In genomic region chr16:69301861-69302260, GRCh38 we compare ENCODE assay signal across 15 cellular contexts. TPM values are rescaled to one million over a fixed set of nuclear protein-coding genes. Genes with fewer than 3 reads are reported as not detected.
A peak's percentile ranks its signal among the peaks of the same experiment; 100 is the strongest.
DNase-seq lines count a peak whose midpoint lies in the region; ATAC-seq, FAIRE-seq and TF ChIP-seq lines count a peak whose summit lies in the region.
"Had no signal": no experiment of that assay in that cellular context is flagged by ENCODE, and none has a peak within 500 bp of the region (broad histone marks: within the 10 kb centered on the region; RNA-seq: fewer than 3 reads in every experiment).

No MANE protein-coding gene starts in this region.

- intact Hi-C loops in Caco-2 (cut with micrococcal nuclease; ENCODE audit: unreplicated experiment), result no loop called here
- intact Hi-C loops in endothelial cell of umbilical vein (cut with micrococcal nuclease), result no loop called here
- intact Hi-C loops in thyroid gland (cut with DNase I), result no loop called here
- intact Hi-C loops in psoas muscle (cut with DNase I), result no loop called here

- no peak overlapping the region for H3K4me2 ChIP-seq in endothelial cell of umbilical vein (ENCODE audit: insufficient read depth, low read length)
- H3K4me2 ChIP-seq: A549 had no signal

- CTCF ChIA-PET in Caco-2 (lab: Charles Lee) (no interaction called here), endothelial cell of umbilical vein (lab: Charles Lee) (interaction anchor here (0.7 to 5.8 kb wide), 3 partner anchors 9 to 151 kb away, joined by 3 to 30 read pairs (median 3); no protein-coding TSS in a partner anchor)

- H3K27me3 Mint-ChIP-seq in Caco-2 (ENCODE audit: insufficient read depth, unreplicated experiment), result no peaks in the 10 kb centered on the region

- no peaks in the 10 kb centered on the region for H3K9me3 ChIP-seq in Caco-2
- no peaks in the 10 kb centered on the region for H3K9me3 ChIP-seq in endothelial cell of umbilical vein (replicated peaks; ENCODE audit: control insufficient read depth, insufficient read depth, low read length)
- H3K9me3 ChIP-seq in thyroid gland, result no peaks in the 10 kb centered on the region
- no peaks in the 10 kb centered on the region for H3K9me3 ChIP-seq in psoas muscle
- H3K9me3 ChIP-seq: A549, HAP-1 had no signal

- H3K4me1 ChIP-seq in Caco-2 (no peaks in the 10 kb centered on the region), endothelial cell of umbilical vein (ENCODE audit: control insufficient read depth, extremely low read depth, insufficient read depth, low read length) (peaks cover 21% of the 10 kb centered on the region), thyroid gland (peaks cover 70 to 78% of the 10 kb centered on the region in 2 donors), psoas muscle (no peaks in the 10 kb centered on the region)
- H3K4me1 ChIP-seq: A549 had no signal

- TF ChIP-seq CTCF in Caco-2 (IDR thresholded peaks at IDR 0.05; ENCODE audit: insufficient read depth in 1 of 2, low read depth in 1 of 2, low read length in 1 of 2, severe bottlenecking in 1 of 2, unreplicated experiment in 1 of 2) (no peak), endothelial cell of umbilical vein (IDR thresholded peaks at IDR 0.05; ENCODE audit: extremely low read depth in 1 of 2, insufficient read depth in 1 of 2, low read depth in 1 of 2, low read length in 2 of 2) (no peak), thyroid gland (IDR thresholded peaks at IDR 0.05) (peak in 1 of 6 experiments; percentile 10), psoas muscle (IDR thresholded peaks at IDR 0.05) (no peak)

- peaks cover 78% of the 10 kb centered on the region for H3K36me3 Mint-ChIP-seq in Caco-2 (ENCODE audit: insufficient read depth, unreplicated experiment)

- TF ChIP-seq POLR2A in endothelial cell of umbilical vein (IDR thresholded peaks at IDR 0.05; ENCODE audit: low read depth, low read length), result no peak
- TF ChIP-seq POLR2A in thyroid gland (IDR thresholded peaks at IDR 0.05), result no peak

- no peak overlapping the region for H3K27ac Mint-ChIP-seq in Caco-2 (ENCODE audit: unreplicated experiment)
- H3K27ac Mint-ChIP-seq: CD8-positive, alpha-beta T cell had no signal

- H3K9ac ChIP-seq in endothelial cell of umbilical vein (replicated peaks; ENCODE audit: extremely low read depth, insufficient read depth, low read length), result no peak overlapping the region

- FAIRE-seq in HTR-8/SVneo (lab: Jason Lieb, UNC) (peak; percentile 60), endothelial cell of umbilical vein (lab: Jason Lieb, UNC) (no peak)
- FAIRE-seq: A549, H1, HepG2 had no signal

- H3K9me1 ChIP-seq in endothelial cell of umbilical vein (replicated peaks; ENCODE audit: control insufficient read depth, extremely low read depth, insufficient read depth, low read length), result no peaks in the 10 kb centered on the region

- dilution Hi-C loops in endothelial cell of umbilical vein (cut with MboI; ENCODE audit: extremely low pct_ligation_motif_present, low sequenced_read_pairs), result no loop called here

- WGBS in thyroid gland, 2 donors, result 26 to 45% methylated on average over 4 of the region's 4 CpGs
- WGBS in psoas muscle, 3 donors, result 87 to 89% (median 88%) methylated on average over 4 of the region's 4 CpGs

- no peak overlapping the region for H2AFZ ChIP-seq in endothelial cell of umbilical vein (ENCODE audit: low read depth, low read length)

- no peak for ATAC-seq in psoas muscle
- ATAC-seq: A549; CD8-positive, alpha-beta T cell; HepG2 had no signal

- H3K27me3 ChIP-seq in Caco-2 (replicated peaks; ENCODE audit: control insufficient read depth, insufficient read depth, low read length) (no peaks in the 10 kb centered on the region), endothelial cell of umbilical vein (ENCODE audit: control insufficient read depth in 2 of 2, insufficient read depth in 2 of 2, low read length in 2 of 2) (no peaks in the 10 kb centered on the region), thyroid gland (no peaks in the 10 kb centered on the region), psoas muscle (ENCODE audit: insufficient read depth in 3 of 3, low read length in 2 of 3) (no peaks in the 10 kb centered on the region)

- H3K4me3 ChIP-seq in Caco-2 (ENCODE audit: low read depth, low read length) (no peak overlapping the region), endothelial cell of umbilical vein (replicated peaks in 1 of 3; ENCODE audit: insufficient read depth in 1 of 3, low read depth in 1 of 3, low read length in 3 of 3) (no peak overlapping the region), thyroid gland (replicated peaks in 1 of 3) (no peak overlapping the region), psoas muscle (no peak overlapping the region)
- H3K4me3 ChIP-seq: A549, HAP-1 had no signal

- POLR2A ChIA-PET in Caco-2 (lab: Charles Lee), result no interaction called here
- POLR2A ChIA-PET in endothelial cell of umbilical vein (lab: Charles Lee), result no interaction called here

- TSS peak; percentile 5 for BruUV-seq in Caco-2 (replicated peaks; lab: Mats Ljungman, UMichigan)
- no TSS peak for BruUV-seq in endothelial cell of umbilical vein (replicated peaks; lab: Mats Ljungman, UMichigan)

- no peaks in the 10 kb centered on the region for H3K9me3 Mint-ChIP-seq in Caco-2 (ENCODE audit: unreplicated experiment)
- H3K9me3 Mint-ChIP-seq: CD8-positive, alpha-beta T cell had no signal

- DNase-seq in Caco-2, result no peak
- DNase-seq in HTR-8/SVneo (ENCODE audit: insufficient read length, low spot score), result no peak
- DNase-seq in endothelial cell of umbilical vein (ENCODE audit: low read depth, low spot score), result peak; percentile 21
- DNase-seq in thyroid gland, result peak; percentile 39 to 61
- no peak for DNase-seq in psoas muscle
- no peak for DNase-seq in NCI-H1092 (lab: John Stamatoyannopoulos, UW)
- DNase-seq: CD8-positive, alpha-beta T cell; COR-L47; GF-D8 had no signal

- H4K20me1 ChIP-seq in endothelial cell of umbilical vein (replicated peaks; ENCODE audit: control insufficient read depth, extremely low read depth, insufficient read depth, low read length), result no peaks in the 10 kb centered on the region

- H3K4me1 Mint-ChIP-seq in Caco-2 (ENCODE audit: low read depth, unreplicated experiment), result no peaks in the 10 kb centered on the region

- H3K4me3 Mint-ChIP-seq in Caco-2 (ENCODE audit: unreplicated experiment), result no peak overlapping the region
- H3K4me3 Mint-ChIP-seq: CD14-positive monocyte; CD8-positive, alpha-beta T cell had no signal

- peak overlapping the region; percentile 2 for H3K27ac ChIP-seq in endothelial cell of umbilical vein (ENCODE audit: insufficient read depth, low read depth, low read length)
- H3K27ac ChIP-seq in thyroid gland, result peak overlapping the region; percentile 88 to 93 (median 92)
- no peak overlapping the region for H3K27ac ChIP-seq in psoas muscle
- H3K27ac ChIP-seq: A549 had no signal

- H3K36me3 ChIP-seq in Caco-2 (ENCODE audit: control insufficient read depth, insufficient read depth, low read length) (peaks cover 1% of the 10 kb centered on the region; the same call in 1 of the 2 replicates), endothelial cell of umbilical vein (ENCODE audit: control insufficient read depth in 2 of 2, extremely low read depth in 1 of 2, insufficient read depth in 2 of 2, low read length in 2 of 2) (peaks cover 6% of the 10 kb centered on the region in 2 experiments), thyroid gland (no peaks in the 10 kb centered on the region), psoas muscle (ENCODE audit: insufficient read depth in 1 of 2, low read depth in 1 of 2) (peaks cover 0 to 37% of the 10 kb centered on the region in 2 donors)

- H3K79me2 ChIP-seq in endothelial cell of umbilical vein (ENCODE audit: control insufficient read depth, insufficient read depth, low read length), result no peaks in the 10 kb centered on the region

RNA-seq across cellular contexts. Expression of gene VPS4A, which starts 9.3 kb away (rescaled TPM):
- total RNA-seq in Caco-2 (2022), result 42.4 and 45.8 TPM in 2 replicates
- total RNA-seq in endothelial cell of umbilical vein, result 34.8 and 37.1 TPM in 2 replicates
- 20.9 and 22.3 TPM in 2 replicates for polyA plus RNA-seq in endothelial cell of umbilical vein
- polyA plus RNA-seq in endothelial cell of umbilical vein (2011; cell fraction: cytosol; rRNA removed), result 23.8 and 24.3 TPM in 2 replicates
- polyA plus RNA-seq in endothelial cell of umbilical vein (2011; cell fraction: nucleus; rRNA removed), result 39.1 and 39.8 TPM in 2 replicates
- 43.6 and 48.3 TPM in 2 replicates for polyA plus RNA-seq in endothelial cell of umbilical vein (2012)
- polyA minus RNA-seq in endothelial cell of umbilical vein, result 23.5 and 28.4 TPM in 2 replicates
- 16.0 TPM for polyA minus RNA-seq in endothelial cell of umbilical vein (2011; cell fraction: cytosol; rRNA and poly(A)+ RNA removed)
- 17.9 and 21.1 TPM in 2 replicates for polyA minus RNA-seq in endothelial cell of umbilical vein (2011; cell fraction: nucleus; rRNA and poly(A)+ RNA removed)
- total RNA-seq in thyroid gland, result 10 to 100 TPM; 33.5 to 47.5 (median 43.2) TPM
- total RNA-seq in psoas muscle, result 10 to 100 TPM; 46.2 to 60.6 (median 55.5) TPM
- 10 to 100 TPM; 38.1 to 76.2 (median 56.5) TPM for polyA plus RNA-seq in psoas muscle

RNA-seq across cellular contexts. Expression of gene PDF, which starts 28.5 kb away (rescaled TPM):
- total RNA-seq in Caco-2 (2022) (42.1 and 50.7 TPM in 2 replicates), endothelial cell of umbilical vein (13.3 and 16.7 TPM in 2 replicates), thyroid gland (10 to 100 TPM; 35.2 to 57.0 (median 51.0) TPM), psoas muscle (10 to 100 TPM in 2 of 4 donors, 1 to 10 TPM in 2; 8.7 to 16.4 (median 11.0) TPM)
- polyA plus RNA-seq in endothelial cell of umbilical vein (12.1 and 13.1 TPM in 2 replicates), psoas muscle (10 to 100 TPM in 1 of 3 donors, 1 to 10 TPM in 2; 6.8 to 19.8 (median 7.8) TPM)
- 9.3 TPM in 2 replicates for polyA plus RNA-seq in endothelial cell of umbilical vein (2011; cell fraction: cytosol; rRNA removed)
- 3.0 and 4.9 TPM in 2 replicates for polyA plus RNA-seq in endothelial cell of umbilical vein (2011; cell fraction: nucleus; rRNA removed)
- polyA plus RNA-seq in endothelial cell of umbilical vein (2012), result 4.1 and 4.3 TPM in 2 replicates
- polyA minus RNA-seq in endothelial cell of umbilical vein, result 2.7 and 3.0 TPM in 2 replicates
- 19.8 TPM for polyA minus RNA-seq in endothelial cell of umbilical vein (2011; cell fraction: cytosol; rRNA and poly(A)+ RNA removed)
- polyA minus RNA-seq in endothelial cell of umbilical vein (2011; cell fraction: nucleus; rRNA and poly(A)+ RNA removed), result 1.6 and 2.4 TPM in 2 replicates

RNA-seq across cellular contexts. Expression of gene COG8, which starts 37.5 kb away (rescaled TPM):
- total RNA-seq in Caco-2 (2022) (57.4 and 59.1 TPM in 2 replicates), endothelial cell of umbilical vein (25.1 and 31.6 TPM in 2 replicates), thyroid gland (10 to 100 TPM; 63.3 to 84.2 (median 74.7) TPM), psoas muscle (10 to 100 TPM; 28.3 to 36.5 (median 35.4) TPM)
- polyA plus RNA-seq in endothelial cell of umbilical vein (29.0 and 33.2 TPM in 2 replicates), psoas muscle (10 to 100 TPM; 16.7 to 25.3 (median 22.6) TPM)
- polyA plus RNA-seq in endothelial cell of umbilical vein (2011; cell fraction: cytosol; rRNA removed), result 22.4 and 24.1 TPM in 2 replicates
- 18.7 and 19.8 TPM in 2 replicates for polyA plus RNA-seq in endothelial cell of umbilical vein (2011; cell fraction: nucleus; rRNA removed)
- 14.8 and 19.5 TPM in 2 replicates for polyA plus RNA-seq in endothelial cell of umbilical vein (2012)
- 33.7 and 40.4 TPM in 2 replicates for polyA minus RNA-seq in endothelial cell of umbilical vein
- 43.8 TPM for polyA minus RNA-seq in endothelial cell of umbilical vein (2011; cell fraction: cytosol; rRNA and poly(A)+ RNA removed)
- polyA minus RNA-seq in endothelial cell of umbilical vein (2011; cell fraction: nucleus; rRNA and poly(A)+ RNA removed), result 19.0 and 21.7 TPM in 2 replicates

RNA-seq across cellular contexts. Expression of gene NIP7, which starts 37.7 kb away (rescaled TPM):
- 65.6 TPM in 2 replicates for total RNA-seq in Caco-2 (2022)
- 40.9 and 46.8 TPM in 2 replicates for total RNA-seq in endothelial cell of umbilical vein
- 8.1 and 8.8 TPM in 2 replicates for polyA plus RNA-seq in endothelial cell of umbilical vein
- 11.6 and 12.3 TPM in 2 replicates for polyA plus RNA-seq in endothelial cell of umbilical vein (2011; cell fraction: cytosol; rRNA removed)
- polyA plus RNA-seq in endothelial cell of umbilical vein (2011; cell fraction: nucleus; rRNA removed), result 8.6 and 10.4 TPM in 2 replicates
- polyA plus RNA-seq in endothelial cell of umbilical vein (2012), result 32.2 and 44.1 TPM in 2 replicates
- 16.8 and 17.6 TPM in 2 replicates for polyA minus RNA-seq in endothelial cell of umbilical vein
- 12.2 TPM for polyA minus RNA-seq in endothelial cell of umbilical vein (2011; cell fraction: cytosol; rRNA and poly(A)+ RNA removed)
- 6.8 and 10.9 TPM in 2 replicates for polyA minus RNA-seq in endothelial cell of umbilical vein (2011; cell fraction: nucleus; rRNA and poly(A)+ RNA removed)
- 10 to 100 TPM in 3 of 4 donors, 1 to 10 TPM in 1; 9.8 to 17.5 (median 14.7) TPM for total RNA-seq in thyroid gland
- total RNA-seq in psoas muscle, result 10 to 100 TPM; 12.8 to 24.8 (median 16.6) TPM
- 10 to 100 TPM in 2 of 3 donors, 1 to 10 TPM in 1; 9.2 to 21.1 (median 15.6) TPM for polyA plus RNA-seq in psoas muscle

RNA-seq across cellular contexts. Expression of gene TMED6, which starts 49.7 kb away (rescaled TPM):
- total RNA-seq in Caco-2 (2022) (2.4 TPM in 2 replicates), endothelial cell of umbilical vein (0.37 and 1.2 TPM in 2 replicates), thyroid gland (1 to 10 TPM in 1 of 4 donors, not detected in 3; 4.1 TPM), psoas muscle (under 1 TPM in 2 of 4 donors, not detected in 2; 0.26 to 0.34 TPM)
- polyA plus RNA-seq in endothelial cell of umbilical vein (not detected in 2 replicates), psoas muscle (under 1 TPM in 2 of 3 donors, not detected in 1; 0.09 to 0.13 TPM)
- polyA plus RNA-seq in endothelial cell of umbilical vein (2011; cell fraction: cytosol; rRNA removed), result not detected in 2 replicates
- polyA plus RNA-seq in endothelial cell of umbilical vein (2011; cell fraction: nucleus; rRNA removed), result 0.32 and 0.68 TPM in 2 replicates
- polyA plus RNA-seq in endothelial cell of umbilical vein (2012), result 0.68 and 0.74 TPM in 2 replicates
- 1.4 TPM in 1 of 2 replicates, not detected in the other for polyA minus RNA-seq in endothelial cell of umbilical vein
- polyA minus RNA-seq in endothelial cell of umbilical vein (2011; cell fraction: cytosol; rRNA and poly(A)+ RNA removed), result not detected
- polyA minus RNA-seq in endothelial cell of umbilical vein (2011; cell fraction: nucleus; rRNA and poly(A)+ RNA removed), result 0.91 TPM in 1 of 2 replicates, not detected in the other
- total RNA-seq: H1 had no signal
- polyA plus RNA-seq: BJ, CD14-positive monocyte, H1 had no signal

Comparison
In these comparisons a context has a peak if more than half of its experiments do, and no peak if none do; other contexts are left out.
1. DNase-seq: peak in endothelial cell of umbilical vein (single experiment) and thyroid gland (2 of 2); none in Caco-2 (0 of 2), HTR-8/SVneo (single experiment), psoas muscle (0 of 2) and NCI-H1092 (single experiment).